Comparison of ENCODE assay signal across 8 cellular contexts in genomic region chr7:142556745-142557144, GRCh38.
DNase-seq lines count a peak whose midpoint lies in the region; ATAC-seq, FAIRE-seq and TF ChIP-seq lines count a peak whose summit lies in the region.

No MANE protein-coding gene starts in this region.

- in situ Hi-C loops in K562 (cut with MboI) (no loop called here), HepG2 (cut with HindIII; ENCODE audit: extremely low pct_ligation_motif_present, low pct_unique_long_range_greater_than_20kb) (no loop called here)

- no peak overlapping the region for H3K27ac Mint-ChIP-seq in glutamatergic neuron (ENCODE audit: unreplicated experiment)

- intact Hi-C loops in K562 (cut with micrococcal nuclease), result no loop called here
- intact Hi-C loops in HepG2 (cut with micrococcal nuclease; ENCODE audit: unreplicated experiment), result no loop called here

- FAIRE-seq in K562 (lab: Jason Lieb, UNC), result no peak
- FAIRE-seq in HepG2 (lab: Jason Lieb, UNC), result no peak

- H3K9ac ChIP-seq in K562 (ENCODE audit: insufficient read depth in 1 of 2, low read depth in 2 of 2, low read length in 2 of 2), result no peak overlapping the region
- no peak overlapping the region for H3K9ac ChIP-seq in HepG2 (ENCODE audit: insufficient read depth, low read depth, low read length)

- BruUV-seq in K562 (replicated peaks; lab: Mats Ljungman, UMichigan) (no TSS peak), HepG2 (replicated peaks; lab: Mats Ljungman, UMichigan) (no TSS peak)

- H3K9me1 ChIP-seq in K562 (ENCODE audit: control insufficient read depth, insufficient read depth, low read length), result no peaks in the 10 kb centered on the region

- WGBS in K562 (ENCODE audit: insufficient coverage, low coverage, missing lambda C conversion rate), result 0% methylated on average over 5 of the region's 5 CpGs
- WGBS in HepG2 (ENCODE audit: low lambda C conversion rate), result 0% methylated on average over 4 of the region's 5 CpGs

- H3K4me1 Mint-ChIP-seq in glutamatergic neuron (ENCODE audit: low read depth, unreplicated experiment), result peaks cover 2% of the 10 kb centered on the region

- no peak overlapping the region for H3K27ac ChIP-seq in K562 (ENCODE audit: extremely low read depth, low read depth, low read length)
- no peak overlapping the region for H3K27ac ChIP-seq in HepG2 (ENCODE audit: extremely low read length, insufficient read depth, low read length)

- H4K20me1 ChIP-seq in K562 (replicated peaks; ENCODE audit: control insufficient read depth, insufficient read depth, low read length) (no peaks in the 10 kb centered on the region), HepG2 (ENCODE audit: insufficient read depth, low read length) (no peaks in the 10 kb centered on the region)

- H3K36me3 ChIP-seq in K562 (ENCODE audit: control insufficient read depth, insufficient read depth, low read length) (no peaks in the 10 kb centered on the region), HepG2 (replicated peaks in 1 of 2; ENCODE audit: control insufficient read depth in 1 of 2, insufficient read depth in 2 of 2, low read length in 2 of 2) (no peaks in the 10 kb centered on the region)

- POLR2A ChIA-PET in K562 (lab: Yijun Ruan, JAX), result interaction anchor here (0.6 kb wide), 1 partner anchor 109 kb away, joined by 3 read pairs; no protein-coding TSS in a partner anchor
- POLR2A ChIA-PET in HepG2 (lab: Yijun Ruan, JAX), result no interaction called here

- no peak overlapping the region for H3K4me3 ChIP-seq in K562
- no peak overlapping the region for H3K4me3 ChIP-seq in HepG2 (replicated peaks in 1 of 3; ENCODE audit: insufficient read depth in 1 of 3, low read depth in 2 of 3, low read length in 3 of 3)

- CTCF ChIA-PET in K562 (lab: Yijun Ruan, JAX; ENCODE audit: low intra/inter-chr PET ratio) (interaction anchor here (1.1 to 1.4 kb wide), 2 partner anchors 47 to 226 kb away, joined by 3 to 4 read pairs; no protein-coding TSS in a partner anchor), HepG2 (lab: Yijun Ruan, JAX; ENCODE audit: low intra/inter-chr PET ratio, low total read pairs) (no interaction called here)

- H3K27me3 Mint-ChIP-seq in glutamatergic neuron (ENCODE audit: unreplicated experiment), result no peaks in the 10 kb centered on the region

- H3K9me3 Mint-ChIP-seq in glutamatergic neuron (ENCODE audit: unreplicated experiment), result no peaks in the 10 kb centered on the region

- H3K79me2 ChIP-seq in K562 (ENCODE audit: control insufficient read depth, insufficient read depth, low read length) (no peaks in the 10 kb centered on the region), HepG2 (ENCODE audit: insufficient read depth, low read length) (no peaks in the 10 kb centered on the region)

- H3K4me1 ChIP-seq in K562 (replicated peaks in 1 of 2; ENCODE audit: control insufficient read depth in 2 of 2, insufficient read depth in 2 of 2, low read length in 2 of 2), result no peaks in the 10 kb centered on the region
- H3K4me1 ChIP-seq in HepG2 (ENCODE audit: insufficient read depth, low read length), result no peaks in the 10 kb centered on the region

- no peak overlapping the region for H3K4me3 Mint-ChIP-seq in glutamatergic neuron (ENCODE audit: unreplicated experiment)

- TF ChIP-seq EP300 in K562 (IDR thresholded peaks at IDR 0.05; ENCODE audit: low read length) (no peak), HepG2 (IDR thresholded peaks at IDR 0.05; ENCODE audit: low read depth in 2 of 2, low read length in 2 of 2) (no peak), HepG2 (CRISPR knock-in tag; IDR thresholded peaks at IDR 0.05; ENCODE audit: borderline replicate concordance) (no peak)

- TF ChIP-seq CTCF in K562 (IDR thresholded peaks at IDR 0.05 in 2 of 3, conservative IDR thresholded peaks at IDR 0.05 in 1 of 3; ENCODE audit: insufficient read depth in 2 of 3, low read depth in 1 of 3, low read length in 3 of 3) (0 out of 6 replicates have a peak, but pooled peaks of 1 of the 3 experiments have one; percentile 11), HepG2 (CRISPR knock-in tag; IDR thresholded peaks at IDR 0.05) (no peak), glutamatergic neuron (IDR thresholded peaks at IDR 0.05; ENCODE audit: partially characterized antibody, unreplicated experiment) (no peak)

- ATAC-seq in K562, result peak; percentile 74
- peak; percentile 76 for ATAC-seq in HepG2
- ATAC-seq in HG03135 (IDR thresholded peaks at IDR 0.05; ENCODE audit: unreplicated experiment), result no peak

- H3K9me3 ChIP-seq in K562 (replicated peaks; ENCODE audit: control insufficient read depth, insufficient read depth, low read depth, low read length) (no peaks in the 10 kb centered on the region), HepG2 (ENCODE audit: low read length) (no peaks in the 10 kb centered on the region)

- H3K4me2 ChIP-seq in K562 (ENCODE audit: insufficient read depth, low read length) (no peak overlapping the region), HepG2 (ENCODE audit: low read depth, low read length) (no peak overlapping the region)

- no peaks in the 10 kb centered on the region for H3K36me3 Mint-ChIP-seq in glutamatergic neuron (ENCODE audit: unreplicated experiment)

- peak; percentile 69 for DNase-seq in CD1c-positive myeloid dendritic cell (ENCODE audit: extremely low spot score)
- DNase-seq in Kasumi-1 (lab: John Stamatoyannopoulos, UW), result peak; percentile 57 to 62
- peak; percentile 36 to 51 (median 46) for DNase-seq in K562 (ENCODE audit: extremely low read depth in 1 of 4, low spot score in 3 of 4)
- peak; percentile 5 for DNase-seq in HepG2 (ENCODE audit: low spot score)
- DNase-seq in SK-N-DZ (ENCODE audit: low spot score), result no peak
- DNase-seq in Ammon's horn (ENCODE audit: low spot score), result no peak
- DNase-seq in glutamatergic neuron, result no peak

- H2AFZ ChIP-seq in K562 (ENCODE audit: low read depth, low read length), result no peak overlapping the region
- no peak overlapping the region for H2AFZ ChIP-seq in HepG2 (ENCODE audit: low read length)

- TF ChIP-seq RAD21 in K562 (CRISPR knock-in tag; conservative IDR thresholded peaks at IDR 0.05 in 1 of 2, IDR thresholded peaks at IDR 0.05 in 1 of 2), result no peak
- no peak for TF ChIP-seq RAD21 in HepG2 (CRISPR knock-in tag; IDR thresholded peaks at IDR 0.05)

- TF ChIP-seq POLR2A in K562 (conservative IDR thresholded peaks at IDR 0.05), result no peak
- no peak for TF ChIP-seq POLR2A in HepG2 (IDR thresholded peaks at IDR 0.05; ENCODE audit: insufficient read depth in 1 of 2, low read depth in 2 of 2, low read length in 2 of 2)

- no peaks in the 10 kb centered on the region for H3K27me3 ChIP-seq in K562 (ENCODE audit: control insufficient read depth in 2 of 2, insufficient read depth in 2 of 2, low read length in 2 of 2)
- H3K27me3 ChIP-seq in HepG2 (ENCODE audit: control insufficient read depth in 1 of 2, insufficient read depth in 2 of 2, low read length in 2 of 2), result no peaks in the 10 kb centered on the region

TF ChIP-seq in K562, 482 proteins besides CTCF, POLR2A, EP300 and RAD21 (continues in another document):
- no peak for TF ChIP-seq CAMTA2 (CRISPR knock-in tag; conservative IDR thresholded peaks at IDR 0.05)
- no peak for TF ChIP-seq BHLHE40 (IDR thresholded peaks at IDR 0.05; ENCODE audit: low read length)
- TF ChIP-seq HES1 (IDR thresholded peaks at IDR 0.05; ENCODE audit: low read depth), result no peak
- peak; percentile 36; the same call in 1 of the 2 replicates for TF ChIP-seq SMARCE1 (IDR thresholded peaks at IDR 0.05)
- TF ChIP-seq LARP7 (IDR thresholded peaks at IDR 0.05), result no peak
- TF ChIP-seq FOXA3 (CRISPR knock-in tag; conservative IDR thresholded peaks at IDR 0.05 in 1 of 2, IDR thresholded peaks at IDR 0.05 in 1 of 2), result no peak
- peak; percentile 63; the same call in 1 of the 2 replicates for TF ChIP-seq JUND (IDR thresholded peaks at IDR 0.05; ENCODE audit: borderline replicate concordance, low read depth, low read length)
- TF ChIP-seq JUND (tag; IDR thresholded peaks at IDR 0.05; ENCODE audit: borderline replicate concordance, low read depth, low read length), result peak; percentile 71; the same call in 2 of the 3 replicates
- TF ChIP-seq ASH1L (IDR thresholded peaks at IDR 0.05; ENCODE audit: borderline replicate concordance, low read depth, partially characterized antibody), result no peak
- no peak for TF ChIP-seq RCOR1 (IDR thresholded peaks at IDR 0.05; ENCODE audit: borderline replicate concordance in 1 of 2, low read depth in 2 of 2, low read length in 2 of 2)

TF ChIP-seq in HepG2, 621 proteins besides CTCF, POLR2A, EP300 and RAD21 (continues in another document):
- no peak for TF ChIP-seq NFE2 (CRISPR knock-in tag; IDR thresholded peaks at IDR 0.05)
- peak; percentile 67; the same call in 1 of the 2 replicates for TF ChIP-seq MAFG (CRISPR knock-in tag; IDR thresholded peaks at IDR 0.05)
- peak; percentile 84 for TF ChIP-seq MAFF (IDR thresholded peaks at IDR 0.05; ENCODE audit: low read depth, low read length)
- no peak for TF ChIP-seq ZNF644 (CRISPR knock-in tag; IDR thresholded peaks at IDR 0.05; ENCODE audit: low read depth)
- TF ChIP-seq ZBTB1 (CRISPR knock-in tag; IDR thresholded peaks at IDR 0.05; ENCODE audit: borderline replicate concordance), result no peak
- peak; percentile 64 for TF ChIP-seq FOSL2 (CRISPR knock-in tag; IDR thresholded peaks at IDR 0.05)
- TF ChIP-seq ZNF580 (CRISPR knock-in tag; IDR thresholded peaks at IDR 0.05; ENCODE audit: borderline replicate concordance, low read depth), result no peak

Comparison
In these comparisons a context has a peak if more than half of its experiments do, and no peak if none do; other contexts are left out.
1. DNase-seq: peak in CD1c-positive myeloid dendritic cell (single experiment), Kasumi-1 (2 of 2), K562 (4 of 4) and HepG2 (single experiment); none in SK-N-DZ (single experiment), Ammon's horn (single experiment) and glutamatergic neuron (single experiment).